In genomic region chr11:61598886-61599868, GRCh38 we compare ENCODE assay signal across 10 cellular contexts. TPM values are rescaled to one million over a fixed set of nuclear protein-coding genes. Genes with fewer than 3 reads are reported as not detected.
A peak's percentile ranks its signal among the peaks of the same experiment; 100 is the strongest.
DNase-seq lines count a peak whose midpoint lies in the region; ATAC-seq and TF ChIP-seq lines count a peak whose summit lies in the region.
"Had no signal": no experiment of that assay in that cellular context is flagged by ENCODE, and none has a peak within 500 bp of the region (broad histone marks: within the 10 kb centered on the region; RNA-seq: fewer than 3 reads in every experiment).

No MANE protein-coding gene starts in this region.

- ATAC-seq in HG03095 (IDR thresholded peaks at IDR 0.05; ENCODE audit: unreplicated experiment) (no peak), HG02763 (IDR thresholded peaks at IDR 0.05; ENCODE audit: unreplicated experiment) (no peak)

- no peaks in the 10 kb centered on the region for H3K9me2 ChIP-seq in SK-N-SH

- no peak for TF ChIP-seq CTCF in SK-N-SH (IDR thresholded peaks at IDR 0.05)

- H3K27ac ChIP-seq in SK-N-SH (ENCODE audit: low read depth in 2 of 2, low read length in 1 of 2), result peak overlapping the region in 1 of 2 experiments; percentile 39; a peak in 2 of 4 replicates

- no peak for TF ChIP-seq EP300 in SK-N-SH (IDR thresholded peaks at IDR 0.05; ENCODE audit: borderline replicate concordance in 1 of 2, low read depth in 1 of 2, low read length in 1 of 2)

- H3K4me3 ChIP-seq in SK-N-SH (ENCODE audit: low read depth in 2 of 2, low read length in 1 of 2), result no peak overlapping the region

- no peaks in the 10 kb centered on the region; the same call in 1 of the 2 replicates for H3K27me3 ChIP-seq in SK-N-SH (ENCODE audit: insufficient read depth)

- H3F3A ChIP-seq in SK-N-SH (replicated peaks; ENCODE audit: insufficient read depth), result no peaks in the 10 kb centered on the region

- 51% methylated on average over 16 of the region's 25 CpGs for WGBS in SK-N-SH (ENCODE audit: low lambda C conversion rate)

- peaks cover 9 to 44% of the 10 kb centered on the region in 2 experiments; a peak in 2 of 4 replicates for H3K4me1 ChIP-seq in SK-N-SH (ENCODE audit: control insufficient read depth in 1 of 2, insufficient read depth in 2 of 2, low read depth in 1 of 2, low read length in 1 of 2)

- no peak overlapping the region for H2AFZ ChIP-seq in SK-N-SH (ENCODE audit: low read depth)

- no peaks in the 10 kb centered on the region for H3K79me2 ChIP-seq in SK-N-SH (ENCODE audit: insufficient read depth)

- peak overlapping the region; percentile 27 for H3K4me2 ChIP-seq in SK-N-SH

- no peak for TF ChIP-seq RAD21 in SK-N-SH (IDR thresholded peaks at IDR 0.05; ENCODE audit: low read length)

- CTCF ChIA-PET in SK-N-SH (lab: Yijun Ruan, JAX), result interaction anchor here (0.8 to 1.9 kb wide), 16 partner anchors 8 to 122 kb away, joined by 3 to 8 read pairs (median 5); partner anchors contain the start of gene LRRC10B

- POLR2A ChIA-PET in SK-N-SH (lab: Yijun Ruan, JAX), result interaction anchor here (0.7 to 1.4 kb wide), 4 partner anchors 18 to 29 kb away, joined by 3 to 4 read pairs (median 4); partner anchors contain the start of gene SYT7

- H4K20me1 ChIP-seq in SK-N-SH (ENCODE audit: insufficient read depth), result no peaks in the 10 kb centered on the region

- DNase-seq in ELR (ENCODE audit: low read depth) (peak; percentile 25), SK-N-SH (peak; percentile 55), glomerular visceral epithelial cell (ENCODE audit: extremely low spot score) (peak; percentile 38), retina (peak; percentile 53), NCI-H748 treated with DMSO at 0.1 percent for 48 hours (lab: John Stamatoyannopoulos, UW) (no peak), C1 segment of cervical spinal cord (lab: John Stamatoyannopoulos, UW) (no peak)
- DNase-seq: NCI-H1694 treated with DMSO at 0.1 percent for 48 hours; stimulated activated CD4-positive, alpha-beta T cell treated with anti-CD3 and anti-CD28 coated beads, Interleukin-2, amount 100 ng/mL, for 48 hours had no signal

- no peak overlapping the region for H3K9ac ChIP-seq in SK-N-SH

- no peaks in the 10 kb centered on the region for H3K9me3 ChIP-seq in SK-N-SH

- H3K36me3 ChIP-seq in SK-N-SH (replicated peaks in 1 of 2; ENCODE audit: control insufficient read depth in 1 of 2, insufficient read depth in 2 of 2, low read length in 1 of 2), result no peaks in the 10 kb centered on the region

TF ChIP-seq in SK-N-SH, 30 proteins besides CTCF, POLR2A, EP300 and RAD21:
- TF ChIP-seq GATA2 (CRISPR knock-in tag; IDR thresholded peaks at IDR 0.05) (no peak), MEF2A (IDR thresholded peaks at IDR 0.05; ENCODE audit: borderline replicate concordance, low read depth) (no peak), FOXJ3 (CRISPR knock-in tag; IDR thresholded peaks at IDR 0.05) (no peak), YY1 (IDR thresholded peaks at IDR 0.05; ENCODE audit: low read depth) (no peak), GABPA (IDR thresholded peaks at IDR 0.05; ENCODE audit: low read depth) (no peak), TAF1 (IDR thresholded peaks at IDR 0.05; ENCODE audit: borderline replicate concordance, low read depth, low read length) (no peak), FOSL2 (IDR thresholded peaks at IDR 0.05; ENCODE audit: borderline replicate concordance, low read depth) (no peak), NFIC (IDR thresholded peaks at IDR 0.05; ENCODE audit: borderline replicate concordance) (no peak), RFX5 (IDR thresholded peaks at IDR 0.05; ENCODE audit: low read length) (no peak)
- TF ChIP-seq, protein P1, sequence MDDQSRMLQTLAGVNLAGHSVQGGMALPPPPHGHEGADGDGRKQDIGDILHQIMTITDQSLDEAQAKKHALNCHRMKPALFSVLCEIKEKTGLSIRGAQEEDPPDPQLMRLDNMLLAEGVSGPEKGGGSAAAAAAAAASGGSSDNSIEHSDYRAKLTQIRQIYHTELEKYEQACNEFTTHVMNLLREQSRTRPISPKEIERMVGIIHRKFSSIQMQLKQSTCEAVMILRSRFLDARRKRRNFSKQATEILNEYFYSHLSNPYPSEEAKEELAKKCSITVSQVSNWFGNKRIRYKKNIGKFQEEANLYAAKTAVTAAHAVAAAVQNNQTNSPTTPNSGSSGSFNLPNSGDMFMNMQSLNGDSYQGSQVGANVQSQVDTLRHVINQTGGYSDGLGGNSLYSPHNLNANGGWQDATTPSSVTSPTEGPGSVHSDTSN (IDR thresholded peaks at IDR 0.05), result no peak
- TF ChIP-seq, protein P2, sequence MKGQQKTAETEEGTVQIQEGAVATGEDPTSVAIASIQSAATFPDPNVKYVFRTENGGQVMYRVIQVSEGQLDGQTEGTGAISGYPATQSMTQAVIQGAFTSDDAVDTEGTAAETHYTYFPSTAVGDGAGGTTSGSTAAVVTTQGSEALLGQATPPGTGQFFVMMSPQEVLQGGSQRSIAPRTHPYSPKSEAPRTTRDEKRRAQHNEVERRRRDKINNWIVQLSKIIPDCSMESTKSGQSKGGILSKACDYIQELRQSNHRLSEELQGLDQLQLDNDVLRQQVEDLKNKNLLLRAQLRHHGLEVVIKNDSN (IDR thresholded peaks at IDR 0.05; ENCODE audit: borderline replicate concordance, low read depth), result no peak
- TF ChIP-seq, protein P3, sequence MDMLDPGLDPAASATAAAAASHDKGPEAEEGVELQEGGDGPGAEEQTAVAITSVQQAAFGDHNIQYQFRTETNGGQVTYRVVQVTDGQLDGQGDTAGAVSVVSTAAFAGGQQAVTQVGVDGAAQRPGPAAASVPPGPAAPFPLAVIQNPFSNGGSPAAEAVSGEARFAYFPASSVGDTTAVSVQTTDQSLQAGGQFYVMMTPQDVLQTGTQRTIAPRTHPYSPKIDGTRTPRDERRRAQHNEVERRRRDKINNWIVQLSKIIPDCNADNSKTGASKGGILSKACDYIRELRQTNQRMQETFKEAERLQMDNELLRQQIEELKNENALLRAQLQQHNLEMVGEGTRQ (IDR thresholded peaks at IDR 0.05; ENCODE audit: borderline replicate concordance, low read depth, low read length), result no peak

RNA-seq across cellular contexts. Expression of gene SYT7, which starts 18.3 kb away (rescaled TPM):
- 1.1 and 1.4 TPM in 2 replicates for polyA plus RNA-seq in SK-N-SH (2012; rRNA removed)
- 1.5 and 3.4 TPM in 2 replicates for polyA plus RNA-seq in SK-N-SH (2012; cell fraction: cytosol; rRNA removed)
- polyA plus RNA-seq in SK-N-SH (2012; cell fraction: nucleus; rRNA removed), result 1.9 and 3.2 TPM in 2 replicates

Comparison
In these comparisons a context has a peak if more than half of its experiments do, and no peak if none do; other contexts are left out.
1. DNase-seq: peak in ELR (single experiment), SK-N-SH (single experiment), glomerular visceral epithelial cell (single experiment) and retina (single experiment); none in NCI-H748 treated with DMSO at 0.1 percent for 48 hours (single experiment) and C1 segment of cervical spinal cord (0 of 14).